ENCODE assay signal across 1 cellular context in the genomic region with DNA sequence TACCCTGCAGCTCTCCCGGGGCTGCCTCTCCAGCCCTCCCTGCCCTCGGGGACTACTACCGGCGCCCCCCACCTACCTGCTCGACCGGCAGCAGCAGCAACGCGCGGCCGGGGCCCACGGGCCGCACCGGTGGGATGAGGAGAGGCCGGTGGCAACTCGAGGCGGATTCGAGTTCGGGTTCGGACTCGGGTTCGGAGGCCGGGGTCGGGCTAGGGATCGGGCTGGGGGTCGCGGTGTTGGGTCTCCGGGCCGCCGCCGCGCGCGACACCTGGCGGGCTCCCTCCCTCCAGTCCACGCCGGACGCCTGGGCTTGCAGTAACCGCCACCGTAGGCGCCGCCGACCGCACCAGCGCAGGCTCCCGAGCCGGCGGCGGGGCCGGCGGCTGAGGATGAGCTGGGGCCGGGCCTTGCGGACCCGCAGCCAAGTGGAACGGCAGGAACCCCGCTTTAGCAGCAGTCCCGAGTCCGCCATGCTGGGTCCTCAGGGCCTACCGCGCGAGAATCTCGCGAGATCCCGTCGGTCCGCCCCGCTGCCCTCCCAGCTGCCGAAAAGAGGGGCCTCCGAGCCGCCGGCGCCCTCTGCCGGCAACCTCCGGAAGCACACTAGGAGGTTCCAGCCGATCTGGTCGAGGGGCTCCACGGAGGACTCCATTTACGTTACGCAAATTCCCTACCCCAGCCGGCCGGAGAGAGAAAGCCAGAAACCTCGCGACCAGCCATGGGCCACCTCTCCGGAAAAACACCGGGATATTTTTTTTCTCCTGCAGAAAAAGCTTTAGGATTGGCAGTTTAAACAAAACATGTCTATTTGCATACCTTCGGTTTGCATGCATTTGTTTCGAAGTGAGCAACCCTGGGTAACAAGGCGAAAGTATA.
TF ChIP-seq lines count a peak whose summit lies in the region.

Gene NOL9, minus strand, starts transcription at position 483 of the 876 bp plus-strand sequence. Its CDS starts 11 bp downstream, at position 472.

TF ChIP-seq in HepG2, 621 proteins besides CTCF, POLR2A, EP300 and RAD21 (continued from another document and continues in another):
- TF ChIP-seq, protein P1, sequence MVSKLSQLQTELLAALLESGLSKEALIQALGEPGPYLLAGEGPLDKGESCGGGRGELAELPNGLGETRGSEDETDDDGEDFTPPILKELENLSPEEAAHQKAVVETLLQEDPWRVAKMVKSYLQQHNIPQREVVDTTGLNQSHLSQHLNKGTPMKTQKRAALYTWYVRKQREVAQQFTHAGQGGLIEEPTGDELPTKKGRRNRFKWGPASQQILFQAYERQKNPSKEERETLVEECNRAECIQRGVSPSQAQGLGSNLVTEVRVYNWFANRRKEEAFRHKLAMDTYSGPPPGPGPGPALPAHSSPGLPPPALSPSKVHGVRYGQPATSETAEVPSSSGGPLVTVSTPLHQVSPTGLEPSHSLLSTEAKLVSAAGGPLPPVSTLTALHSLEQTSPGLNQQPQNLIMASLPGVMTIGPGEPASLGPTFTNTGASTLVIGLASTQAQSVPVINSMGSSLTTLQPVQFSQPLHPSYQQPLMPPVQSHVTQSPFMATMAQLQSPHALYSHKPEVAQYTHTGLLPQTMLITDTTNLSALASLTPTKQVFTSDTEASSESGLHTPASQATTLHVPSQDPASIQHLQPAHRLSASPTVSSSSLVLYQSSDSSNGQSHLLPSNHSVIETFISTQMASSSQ (IDR thresholded peaks at IDR 0.05; ENCODE audit: low read depth) = no peak
- TF ChIP-seq, protein P1 (CRISPR knock-in tag; IDR thresholded peaks at IDR 0.05; ENCODE audit: borderline replicate concordance) = peak; percentile 54; the same call in 1 of the 2 replicates
- TF ChIP-seq GATAD1 (CRISPR knock-in tag; IDR thresholded peaks at IDR 0.05) (peak; percentile 98), NKX3-1 (CRISPR knock-in tag; IDR thresholded peaks at IDR 0.05) (no peak), TEAD3 (CRISPR knock-in tag; optimal IDR thresholded peaks at IDR 0.05; ENCODE audit: borderline replicate concordance) (peak; percentile 61), RFX5 (IDR thresholded peaks at IDR 0.05; ENCODE audit: low read depth, low read length) (no peak), ZNF615 (CRISPR knock-in tag; IDR thresholded peaks at IDR 0.05; ENCODE audit: borderline replicate concordance) (0 out of 2 replicates have a peak, but pooled peaks have one; percentile 52), ARID2 (CRISPR knock-in tag; IDR thresholded peaks at IDR 0.05; ENCODE audit: borderline replicate concordance) (peak; percentile 72), AKAP8 (CRISPR knock-in tag; IDR thresholded peaks at IDR 0.05) (peak; percentile 80; the same call in 1 of the 2 replicates), NR2F2 (IDR thresholded peaks at IDR 0.05; ENCODE audit: borderline replicate concordance, low read depth) (peak; percentile 8; the same call in 1 of the 2 replicates), ZNF563 (CRISPR knock-in tag; IDR thresholded peaks at IDR 0.05) (peak; percentile 64; the same call in 1 of the 2 replicates), NFE2L1 (CRISPR knock-in tag; IDR thresholded peaks at IDR 0.05; ENCODE audit: borderline replicate concordance) (no peak), GTF2F1 (IDR thresholded peaks at IDR 0.05; ENCODE audit: low read length) (no peak), ZBTB4 (CRISPR knock-in tag; IDR thresholded peaks at IDR 0.05; ENCODE audit: borderline replicate concordance) (no peak), IKZF5 (CRISPR knock-in tag; IDR thresholded peaks at IDR 0.05) (peak; percentile 93; the same call in 1 of the 2 replicates), ZNF550 (CRISPR knock-in tag; IDR thresholded peaks at IDR 0.05; ENCODE audit: borderline replicate concordance) (no peak), ZNF816 (CRISPR knock-in tag; IDR thresholded peaks at IDR 0.05; ENCODE audit: borderline replicate concordance) (no peak; the same call in 1 of the 2 replicates), ZNF350 (CRISPR knock-in tag; IDR thresholded peaks at IDR 0.05; ENCODE audit: borderline replicate concordance, low read depth) (peak; percentile 29; the same call in 1 of the 2 replicates), BRD4 (CRISPR knock-in tag; IDR thresholded peaks at IDR 0.05) (peak; percentile 74), ZNF451 (CRISPR knock-in tag; IDR thresholded peaks at IDR 0.05) (peak; percentile 85), ATF7-NPFF (CRISPR knock-in tag; IDR thresholded peaks at IDR 0.05; ENCODE audit: low read depth) (peak; percentile 95), ZNF225 (CRISPR knock-in tag; IDR thresholded peaks at IDR 0.05) (no peak), CCAR2 (optimal IDR thresholded peaks at IDR 0.05; ENCODE audit: low read depth, low read length) (no peak), ZFY (CRISPR knock-in tag; IDR thresholded peaks at IDR 0.05) (peak; percentile 95), KLF15 (CRISPR knock-in tag; IDR thresholded peaks at IDR 0.05; ENCODE audit: borderline replicate concordance) (peak; percentile 33), ATF2 (CRISPR knock-in tag; IDR thresholded peaks at IDR 0.05) (peak; percentile 74), ISX (CRISPR knock-in tag; conservative IDR thresholded peaks at IDR 0.05) (peak; percentile 73; the same call in 1 of the 2 replicates), ZNF562 (CRISPR knock-in tag; IDR thresholded peaks at IDR 0.05; ENCODE audit: borderline replicate concordance) (no peak), CBFB (CRISPR knock-in tag; IDR thresholded peaks at IDR 0.05) (peak; percentile 73), ZHX1 (CRISPR knock-in tag; IDR thresholded peaks at IDR 0.05; ENCODE audit: low read depth) (peak; percentile 74; the same call in 1 of the 2 replicates), REPIN1 (CRISPR knock-in tag; IDR thresholded peaks at IDR 0.05; ENCODE audit: borderline replicate concordance, low read depth) (peak; percentile 53), ZNF260 (CRISPR knock-in tag; IDR thresholded peaks at IDR 0.05; ENCODE audit: borderline replicate concordance, low read depth) (no peak), RARG (CRISPR knock-in tag; IDR thresholded peaks at IDR 0.05; ENCODE audit: low read depth) (no peak), DMAP1 (CRISPR knock-in tag; IDR thresholded peaks at IDR 0.05) (peak; percentile 67), CC2D1A (CRISPR knock-in tag; IDR thresholded peaks at IDR 0.05) (no peak), ZNF703 (CRISPR knock-in tag; IDR thresholded peaks at IDR 0.05; ENCODE audit: borderline replicate concordance) (no peak)
- TF ChIP-seq, protein P2, sequence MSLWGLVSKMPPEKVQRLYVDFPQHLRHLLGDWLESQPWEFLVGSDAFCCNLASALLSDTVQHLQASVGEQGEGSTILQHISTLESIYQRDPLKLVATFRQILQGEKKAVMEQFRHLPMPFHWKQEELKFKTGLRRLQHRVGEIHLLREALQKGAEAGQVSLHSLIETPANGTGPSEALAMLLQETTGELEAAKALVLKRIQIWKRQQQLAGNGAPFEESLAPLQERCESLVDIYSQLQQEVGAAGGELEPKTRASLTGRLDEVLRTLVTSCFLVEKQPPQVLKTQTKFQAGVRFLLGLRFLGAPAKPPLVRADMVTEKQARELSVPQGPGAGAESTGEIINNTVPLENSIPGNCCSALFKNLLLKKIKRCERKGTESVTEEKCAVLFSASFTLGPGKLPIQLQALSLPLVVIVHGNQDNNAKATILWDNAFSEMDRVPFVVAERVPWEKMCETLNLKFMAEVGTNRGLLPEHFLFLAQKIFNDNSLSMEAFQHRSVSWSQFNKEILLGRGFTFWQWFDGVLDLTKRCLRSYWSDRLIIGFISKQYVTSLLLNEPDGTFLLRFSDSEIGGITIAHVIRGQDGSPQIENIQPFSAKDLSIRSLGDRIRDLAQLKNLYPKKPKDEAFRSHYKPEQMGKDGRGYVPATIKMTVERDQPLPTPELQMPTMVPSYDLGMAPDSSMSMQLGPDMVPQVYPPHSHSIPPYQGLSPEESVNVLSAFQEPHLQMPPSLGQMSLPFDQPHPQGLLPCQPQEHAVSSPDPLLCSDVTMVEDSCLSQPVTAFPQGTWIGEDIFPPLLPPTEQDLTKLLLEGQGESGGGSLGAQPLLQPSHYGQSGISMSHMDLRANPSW (CRISPR knock-in tag; IDR thresholded peaks at IDR 0.05; ENCODE audit: borderline replicate concordance) = no peak
- TF ChIP-seq, protein P3, sequence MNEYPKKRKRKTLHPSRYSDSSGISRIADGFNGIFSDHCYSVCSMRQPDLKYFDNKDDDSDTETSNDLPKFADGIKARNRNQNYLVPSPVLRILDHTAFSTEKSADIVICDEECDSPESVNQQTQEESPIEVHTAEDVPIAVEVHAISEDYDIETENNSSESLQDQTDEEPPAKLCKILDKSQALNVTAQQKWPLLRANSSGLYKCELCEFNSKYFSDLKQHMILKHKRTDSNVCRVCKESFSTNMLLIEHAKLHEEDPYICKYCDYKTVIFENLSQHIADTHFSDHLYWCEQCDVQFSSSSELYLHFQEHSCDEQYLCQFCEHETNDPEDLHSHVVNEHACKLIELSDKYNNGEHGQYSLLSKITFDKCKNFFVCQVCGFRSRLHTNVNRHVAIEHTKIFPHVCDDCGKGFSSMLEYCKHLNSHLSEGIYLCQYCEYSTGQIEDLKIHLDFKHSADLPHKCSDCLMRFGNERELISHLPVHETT (CRISPR knock-in tag; conservative IDR thresholded peaks at IDR 0.05) = peak; percentile 69; the same call in 1 of the 2 replicates
- TF ChIP-seq, protein P4, sequence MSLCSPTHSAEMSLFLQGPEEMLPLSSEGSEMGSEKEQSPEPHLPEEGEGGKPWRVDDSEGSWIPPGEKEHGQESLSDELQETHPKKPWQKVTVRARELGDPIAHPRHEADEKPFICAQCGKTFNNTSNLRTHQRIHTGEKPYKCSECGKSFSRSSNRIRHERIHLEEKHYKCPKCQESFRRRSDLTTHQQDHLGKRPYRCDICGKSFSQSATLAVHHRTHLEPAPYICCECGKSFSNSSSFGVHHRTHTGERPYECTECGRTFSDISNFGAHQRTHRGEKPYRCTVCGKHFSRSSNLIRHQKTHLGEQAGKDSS (CRISPR knock-in tag; IDR thresholded peaks at IDR 0.05; ENCODE audit: borderline replicate concordance, low read depth) = 0 out of 2 replicates have a peak, but pooled peaks have one; percentile 31
